In genomic region chr16:86151372-86151950, GRCh38 we compare ENCODE assay signal across 1 cellular context.
TF ChIP-seq lines count a peak whose summit lies in the region.

No MANE protein-coding gene starts in this region.

TF ChIP-seq in GM23338, 12 proteins besides CTCF, POLR2A, EP300 and RAD21 (continued from another document):
- TF ChIP-seq, protein P1, sequence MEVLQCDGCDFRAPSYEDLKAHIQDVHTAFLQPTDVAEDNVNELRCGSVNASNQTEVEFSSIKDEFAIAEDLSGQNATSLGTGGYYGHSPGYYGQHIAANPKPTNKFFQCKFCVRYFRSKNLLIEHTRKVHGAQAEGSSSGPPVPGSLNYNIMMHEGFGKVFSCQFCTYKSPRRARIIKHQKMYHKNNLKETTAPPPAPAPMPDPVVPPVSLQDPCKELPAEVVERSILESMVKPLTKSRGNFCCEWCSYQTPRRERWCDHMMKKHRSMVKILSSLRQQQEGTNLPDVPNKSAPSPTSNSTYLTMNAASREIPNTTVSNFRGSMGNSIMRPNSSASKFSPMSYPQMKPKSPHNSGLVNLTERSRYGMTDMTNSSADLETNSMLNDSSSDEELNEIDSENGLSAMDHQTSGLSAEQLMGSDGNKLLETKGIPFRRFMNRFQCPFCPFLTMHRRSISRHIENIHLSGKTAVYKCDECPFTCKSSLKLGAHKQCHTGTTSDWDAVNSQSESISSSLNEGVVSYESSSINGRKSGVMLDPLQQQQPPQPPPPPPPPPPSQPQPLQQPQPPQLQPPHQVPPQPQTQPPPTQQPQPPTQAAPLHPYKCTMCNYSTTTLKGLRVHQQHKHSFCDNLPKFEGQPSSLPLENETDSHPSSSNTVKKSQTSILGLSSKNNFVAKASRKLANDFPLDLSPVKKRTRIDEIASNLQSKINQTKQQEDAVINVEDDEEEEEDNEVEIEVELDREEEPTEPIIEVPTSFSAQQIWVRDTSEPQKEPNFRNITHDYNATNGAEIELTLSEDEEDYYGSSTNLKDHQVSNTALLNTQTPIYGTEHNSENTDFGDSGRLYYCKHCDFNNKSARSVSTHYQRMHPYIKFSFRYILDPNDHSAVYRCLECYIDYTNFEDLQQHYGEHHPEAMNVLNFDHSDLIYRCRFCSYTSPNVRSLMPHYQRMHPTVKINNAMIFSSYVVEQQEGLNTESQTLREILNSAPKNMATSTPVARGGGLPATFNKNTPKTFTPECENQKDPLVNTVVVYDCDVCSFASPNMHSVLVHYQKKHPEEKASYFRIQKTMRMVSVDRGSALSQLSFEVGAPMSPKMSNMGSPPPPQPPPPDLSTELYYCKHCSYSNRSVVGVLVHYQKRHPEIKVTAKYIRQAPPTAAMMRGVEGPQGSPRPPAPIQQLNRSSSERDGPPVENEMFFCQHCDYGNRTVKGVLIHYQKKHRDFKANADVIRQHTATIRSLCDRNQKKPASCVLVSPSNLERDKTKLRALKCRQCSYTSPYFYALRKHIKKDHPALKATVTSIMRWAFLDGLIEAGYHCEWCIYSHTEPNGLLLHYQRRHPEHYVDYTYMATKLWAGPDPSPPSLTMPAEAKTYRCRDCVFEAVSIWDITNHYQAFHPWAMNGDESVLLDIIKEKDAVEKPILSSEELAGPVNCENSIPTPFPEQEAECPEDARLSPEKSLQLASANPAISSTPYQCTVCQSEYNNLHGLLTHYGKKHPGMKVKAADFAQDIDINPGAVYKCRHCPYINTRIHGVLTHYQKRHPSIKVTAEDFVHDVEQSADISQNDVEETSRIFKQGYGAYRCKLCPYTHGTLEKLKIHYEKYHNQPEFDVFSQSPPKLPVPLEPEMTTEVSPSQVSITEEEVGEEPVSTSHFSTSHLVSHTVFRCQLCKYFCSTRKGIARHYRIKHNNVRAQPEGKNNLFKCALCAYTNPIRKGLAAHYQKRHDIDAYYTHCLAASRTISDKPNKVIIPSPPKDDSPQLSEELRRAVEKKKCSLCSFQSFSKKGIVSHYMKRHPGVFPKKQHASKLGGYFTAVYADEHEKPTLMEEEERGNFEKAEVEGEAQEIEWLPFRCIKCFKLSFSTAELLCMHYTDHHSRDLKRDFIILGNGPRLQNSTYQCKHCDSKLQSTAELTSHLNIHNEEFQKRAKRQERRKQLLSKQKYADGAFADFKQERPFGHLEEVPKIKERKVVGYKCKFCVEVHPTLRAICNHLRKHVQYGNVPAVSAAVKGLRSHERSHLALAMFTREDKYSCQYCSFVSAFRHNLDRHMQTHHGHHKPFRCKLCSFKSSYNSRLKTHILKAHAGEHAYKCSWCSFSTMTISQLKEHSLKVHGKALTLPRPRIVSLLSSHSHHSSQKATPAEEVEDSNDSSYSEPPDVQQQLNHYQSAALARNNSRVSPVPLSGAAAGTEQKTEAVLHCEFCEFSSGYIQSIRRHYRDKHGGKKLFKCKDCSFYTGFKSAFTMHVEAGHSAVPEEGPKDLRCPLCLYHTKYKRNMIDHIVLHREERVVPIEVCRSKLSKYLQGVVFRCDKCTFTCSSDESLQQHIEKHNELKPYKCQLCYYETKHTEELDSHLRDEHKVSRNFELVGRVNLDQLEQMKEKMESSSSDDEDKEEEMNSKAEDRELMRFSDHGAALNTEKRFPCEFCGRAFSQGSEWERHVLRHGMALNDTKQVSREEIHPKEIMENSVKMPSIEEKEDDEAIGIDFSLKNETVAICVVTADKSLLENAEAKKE (CRISPR knock-in tag; IDR thresholded peaks at IDR 0.05) = no peak
- TF ChIP-seq ZNF114 (CRISPR knock-in tag; IDR thresholded peaks at IDR 0.05) (no peak), JUNB (IDR thresholded peaks at IDR 0.05; ENCODE audit: unreplicated experiment) (no peak), STAT1 (IDR thresholded peaks at IDR 0.05; ENCODE audit: unreplicated experiment) (no peak)
